Comparison of ENCODE assay signal across 33 cellular contexts in genomic region chr12:52350021-52350620, GRCh38. TPM values are rescaled to one million over a fixed set of nuclear protein-coding genes. Genes with fewer than 3 reads are reported as not detected.
"Had no signal": no experiment of that assay in that cellular context is flagged by ENCODE, and none has a peak within 500 bp of the region (broad histone marks: within the 10 kb centered on the region; RNA-seq: fewer than 3 reads in every experiment).

No MANE protein-coding gene starts in this region.

- H3K9me3 ChIP-seq: adrenal gland, Peyer's patch had no signal

- H3K27me3 ChIP-seq: Peyer's patch had no signal

- H3K27ac ChIP-seq: adrenal gland, Peyer's patch, WERI-Rb-1 had no signal

- H3K4me3 ChIP-seq: adrenal gland, Peyer's patch had no signal

- H3K4me1 ChIP-seq: adrenal gland, Peyer's patch had no signal

- DNase-seq: activated CD4-positive, alpha-beta memory T cell treated with anti-CD3 and anti-CD28 coated beads, Interleukin-2, amount 10 ng/mL, durations not matched to agents 7 days and 5 days; activated CD4-positive, alpha-beta T cell treated with anti-CD3 and anti-CD28 coated beads for 1 hour; activated CD4-positive, alpha-beta T cell treated with anti-CD3 and anti-CD28 coated beads for 48 hours; activated CD4-positive, CD25-positive, alpha-beta regulatory T cell; activated CD8-positive, alpha-beta memory T cell treated with anti-CD3 and anti-CD28 coated beads for 24 hours; activated CD8-positive, alpha-beta memory T cell treated with anti-CD3 and anti-CD28 coated beads, Interleukin-2, amount 10 ng/mL, durations not matched to agents 7 days and 5 days; activated CD8-positive, alpha-beta memory T cell treated with anti-CD3 and anti-CD28 coated beads, Interleukin-2, amount 50 U/mL, for 48 hours; activated gamma-delta T cell; activated naive CD4-positive, alpha-beta T cell treated with Interleukin-2 at 50 U/mL for 16 hours; activated T-cell treated with anti-CD3 and anti-CD28 coated beads, Interleukin-2, amount 50 U/mL, for 48 hours; adrenal gland; NCI-H1092 treated with DMSO at 0.1 percent for 48 hours; NCI-H1417; NCI-H146; NCI-H187; NCI-H2029 treated with DMSO at 0.1 percent for 48 hours; NCI-H2107; NCI-H2171; NCI-H510A; NCI-H526; NCI-H748 treated with DMSO at 0.1 percent for 48 hours; NK-92 treated with Interleukin-12 subunit alpha and Interleukin-12 subunit beta, amount 100 ng/mL, for 24 hours; PC-3; Right ventricle myocardium superior; RPMI8226; T1000 had no signal

- ATAC-seq: activated CD8-positive, alpha-beta memory T cell treated with anti-CD3 and anti-CD28 coated beads, Interleukin-2, amount 10 ng/mL, durations not matched to agents 7 days and 5 days; activated naive CD4-positive, alpha-beta T cell treated with anti-CD3 and anti-CD28 coated beads, Interleukin-2, amount 50 U/mL, for 72 hours had no signal

RNA-seq across cellular contexts. Expression of gene KRT85, which starts 17.2 kb away (rescaled TPM):
- total RNA-seq: activated CD4-positive, alpha-beta memory T cell treated with anti-CD3 and anti-CD28 coated beads, Interleukin-2, amount 10 ng/mL, durations not matched to agents 7 days and 5 days; activated CD8-positive, alpha-beta memory T cell treated with anti-CD3 and anti-CD28 coated beads, Interleukin-2, amount 10 ng/mL, durations not matched to agents 7 days and 5 days; activated naive CD4-positive, alpha-beta T cell treated with anti-CD3 and anti-CD28 coated beads, Interleukin-2, amount 50 U/mL, for 72 hours; adrenal gland; bronchial epithelial cell; M059J; PC-3; Peyer's patch; Right ventricle myocardium superior; T-helper 1 cell treated with Interleukin-12 subunit alpha and Interleukin-12 subunit beta and Interleukin-4 antibody, amounts not matched to agents 30 ng/mL and 1 ng/mL, for 36 hours; T-helper 2 cell treated with Interferon-gamma antibody and Interleukin-4, amounts not matched to agents 100 ng/mL and 5 ng/mL, for 36 hours had no signal
- polyA plus RNA-seq: adrenal gland had no signal

RNA-seq across cellular contexts. Expression of gene KRT83, which starts 28.9 kb away (rescaled TPM):
- total RNA-seq: activated CD4-positive, alpha-beta memory T cell treated with anti-CD3 and anti-CD28 coated beads, Interleukin-2, amount 10 ng/mL, durations not matched to agents 7 days and 5 days; activated CD8-positive, alpha-beta memory T cell treated with anti-CD3 and anti-CD28 coated beads, Interleukin-2, amount 10 ng/mL, durations not matched to agents 7 days and 5 days; activated naive CD4-positive, alpha-beta T cell treated with anti-CD3 and anti-CD28 coated beads, Interleukin-2, amount 50 U/mL, for 72 hours; adrenal gland; bronchial epithelial cell; Peyer's patch; Right ventricle myocardium superior; T-helper 1 cell treated with Interleukin-12 subunit alpha and Interleukin-12 subunit beta and Interleukin-4 antibody, amounts not matched to agents 30 ng/mL and 1 ng/mL, for 36 hours; T-helper 2 cell treated with Interferon-gamma antibody and Interleukin-4, amounts not matched to agents 100 ng/mL and 5 ng/mL, for 36 hours had no signal
- polyA plus RNA-seq: adrenal gland had no signal

RNA-seq across cellular contexts. Expression of gene KRT84, which starts 35.3 kb away (rescaled TPM):
- total RNA-seq: activated CD4-positive, alpha-beta memory T cell treated with anti-CD3 and anti-CD28 coated beads, Interleukin-2, amount 10 ng/mL, durations not matched to agents 7 days and 5 days; activated CD8-positive, alpha-beta memory T cell treated with anti-CD3 and anti-CD28 coated beads, Interleukin-2, amount 10 ng/mL, durations not matched to agents 7 days and 5 days; activated naive CD4-positive, alpha-beta T cell treated with anti-CD3 and anti-CD28 coated beads, Interleukin-2, amount 50 U/mL, for 72 hours; adrenal gland; bronchial epithelial cell; M059J; Peyer's patch; Right ventricle myocardium superior; T-helper 1 cell treated with Interleukin-12 subunit alpha and Interleukin-12 subunit beta and Interleukin-4 antibody, amounts not matched to agents 30 ng/mL and 1 ng/mL, for 36 hours; T-helper 2 cell treated with Interferon-gamma antibody and Interleukin-4, amounts not matched to agents 100 ng/mL and 5 ng/mL, for 36 hours had no signal
- polyA plus RNA-seq: adrenal gland had no signal

RNA-seq across cellular contexts. Expression of gene KRT82, which starts 56.0 kb away (rescaled TPM):
- total RNA-seq: activated CD4-positive, alpha-beta memory T cell treated with anti-CD3 and anti-CD28 coated beads, Interleukin-2, amount 10 ng/mL, durations not matched to agents 7 days and 5 days; activated CD8-positive, alpha-beta memory T cell treated with anti-CD3 and anti-CD28 coated beads, Interleukin-2, amount 10 ng/mL, durations not matched to agents 7 days and 5 days; activated naive CD4-positive, alpha-beta T cell treated with anti-CD3 and anti-CD28 coated beads, Interleukin-2, amount 50 U/mL, for 72 hours; adrenal gland; bronchial epithelial cell; M059J; Peyer's patch; Right ventricle myocardium superior; T-helper 1 cell treated with Interleukin-12 subunit alpha and Interleukin-12 subunit beta and Interleukin-4 antibody, amounts not matched to agents 30 ng/mL and 1 ng/mL, for 36 hours; T-helper 2 cell treated with Interferon-gamma antibody and Interleukin-4, amounts not matched to agents 100 ng/mL and 5 ng/mL, for 36 hours had no signal
- polyA plus RNA-seq: adrenal gland had no signal

RNA-seq across cellular contexts. Expression of gene KRT81, which starts 58.8 kb away (rescaled TPM):
- total RNA-seq: activated CD4-positive, alpha-beta memory T cell treated with anti-CD3 and anti-CD28 coated beads, Interleukin-2, amount 10 ng/mL, durations not matched to agents 7 days and 5 days; activated naive CD4-positive, alpha-beta T cell treated with anti-CD3 and anti-CD28 coated beads, Interleukin-2, amount 50 U/mL, for 72 hours; Peyer's patch; Right ventricle myocardium superior; T-helper 1 cell treated with Interleukin-12 subunit alpha and Interleukin-12 subunit beta and Interleukin-4 antibody, amounts not matched to agents 30 ng/mL and 1 ng/mL, for 36 hours had no signal
- polyA plus RNA-seq: adrenal gland had no signal
